In genomic region chr1:43360616-43361015, GRCh38 we compare ENCODE assay signal across 11 cellular contexts. TPM values are rescaled to one million over a fixed set of nuclear protein-coding genes. Genes with fewer than 3 reads are reported as not detected.
A peak's percentile ranks its signal among the peaks of the same experiment; 100 is the strongest.
DNase-seq lines count a peak whose midpoint lies in the region; ATAC-seq and TF ChIP-seq lines count a peak whose summit lies in the region.
"Had no signal": no experiment of that assay in that cellular context is flagged by ENCODE, and none has a peak within 500 bp of the region (broad histone marks: within the 10 kb centered on the region; RNA-seq: fewer than 3 reads in every experiment).

No MANE protein-coding gene starts in this region.

- H3K9me3 Mint-ChIP-seq in Caco-2 (ENCODE audit: unreplicated experiment) (no peaks in the 10 kb centered on the region), naive B cell (no peaks in the 10 kb centered on the region)
- H3K9me3 Mint-ChIP-seq in activated naive CD8-positive, alpha-beta T cell treated with anti-CD3 and anti-CD28 coated beads for 36 hours, result no peaks in the 10 kb centered on the region
- no peaks in the 10 kb centered on the region for H3K9me3 Mint-ChIP-seq in CD8-positive, alpha-beta T cell

- POLR2A ChIA-PET in Caco-2 (lab: Charles Lee), result no interaction called here
- POLR2A ChIA-PET in CD8-positive, alpha-beta T cell (lab: Charles Lee), result interaction anchor here (0.8 kb wide), 1 partner anchor 13 kb away, joined by 3 read pairs; no protein-coding TSS in a partner anchor

- no peak overlapping the region for H3K9ac ChIP-seq in HUES6 (ENCODE audit: low read length)

- CTCF ChIA-PET in Caco-2 (lab: Charles Lee), result no interaction called here
- CTCF ChIA-PET in CD8-positive, alpha-beta T cell (lab: Charles Lee), result interaction anchor here (1.5 kb wide), 1 partner anchor 9 kb away, joined by 3 read pairs; no protein-coding TSS in a partner anchor

- H3K9me3 ChIP-seq in Caco-2 (no peaks in the 10 kb centered on the region), HUES6 (ENCODE audit: control insufficient read depth, insufficient read depth, low read depth, low read length) (no peaks in the 10 kb centered on the region)
- no peaks in the 10 kb centered on the region for H3K9me3 ChIP-seq in CD8-positive, alpha-beta T cell (ENCODE audit: low read length)
- H3K9me3 ChIP-seq: heart right ventricle, neutrophil had no signal

- H3K27me3 Mint-ChIP-seq in Caco-2 (ENCODE audit: insufficient read depth, unreplicated experiment), result no peaks in the 10 kb centered on the region
- H3K27me3 Mint-ChIP-seq in activated naive CD8-positive, alpha-beta T cell treated with anti-CD3 and anti-CD28 coated beads for 36 hours, result no peaks in the 10 kb centered on the region
- H3K27me3 Mint-ChIP-seq in naive B cell, result no peaks in the 10 kb centered on the region
- H3K27me3 Mint-ChIP-seq in CD8-positive, alpha-beta T cell (ENCODE audit: low read depth), result no peaks in the 10 kb centered on the region

- DNase-seq in Caco-2, result no peak
- DNase-seq in activated naive CD8-positive, alpha-beta T cell treated with anti-CD3 and anti-CD28 coated beads for 36 hours, result no peak
- DNase-seq in naive B cell, result no peak
- DNase-seq in NCI-H1436 treated with DMSO at 0.1 percent for 48 hours (lab: John Stamatoyannopoulos, UW), result no peak
- DNase-seq in UCSD-AML1 (lab: John Stamatoyannopoulos, UW; ENCODE audit: unreplicated experiment), result no peak
- no peak for DNase-seq in NCI-H1092 (lab: John Stamatoyannopoulos, UW)
- DNase-seq in CD8-positive, alpha-beta T cell, result no peak
- DNase-seq: heart right ventricle, MV-4-11 had no signal

- TF ChIP-seq CTCF in Caco-2 (IDR thresholded peaks at IDR 0.05; ENCODE audit: insufficient read depth in 1 of 2, low read depth in 1 of 2, low read length in 1 of 2, severe bottlenecking in 1 of 2, unreplicated experiment in 1 of 2), result no peak
- no peak for TF ChIP-seq CTCF in CD8-positive, alpha-beta T cell (IDR thresholded peaks at IDR 0.05)

- H3K4me1 ChIP-seq in Caco-2, result peaks cover 40% of the 10 kb centered on the region
- H3K4me1 ChIP-seq in HUES6 (ENCODE audit: control insufficient read depth, insufficient read depth, low read length), result peaks cover 15% of the 10 kb centered on the region
- peaks cover 12% of the 10 kb centered on the region for H3K4me1 ChIP-seq in CD8-positive, alpha-beta T cell (ENCODE audit: insufficient read depth, low read length)

- no peak for ATAC-seq in naive B cell (ENCODE audit: low read depth in 2 of 2)
- no peak for ATAC-seq in CD8-positive, alpha-beta T cell
- ATAC-seq: heart right ventricle had no signal

- H3K4me3 ChIP-seq in Caco-2 (ENCODE audit: low read depth, low read length) (no peak overlapping the region), HUES6 (ENCODE audit: low read depth, low read length) (peak overlapping the region; percentile 83)
- no peak overlapping the region for H3K4me3 ChIP-seq in CD8-positive, alpha-beta T cell (ENCODE audit: low read depth, low read length)

- intact Hi-C loops in Caco-2 (cut with micrococcal nuclease; ENCODE audit: unreplicated experiment), result no loop called here
- intact Hi-C loops in CD8-positive, alpha-beta T cell (cut with DNase I, micrococcal nuclease), result loop anchor here (10.0 kb wide), 2 partner anchors 426 to 906 kb away; partner anchors contain the start of genes PPCS (in 1 of the 2) and ZMYND12 (in 1 of the 2)

- H3K27ac ChIP-seq in HUES6 (ENCODE audit: low read depth, low read length), result no peak overlapping the region
- no peak overlapping the region for H3K27ac ChIP-seq in CD8-positive, alpha-beta T cell (ENCODE audit: low read depth, low read length)
- H3K27ac ChIP-seq: heart right ventricle, neutrophil had no signal

- H3K36me3 Mint-ChIP-seq in Caco-2 (ENCODE audit: insufficient read depth, unreplicated experiment), result peaks cover 67% of the 10 kb centered on the region
- H3K36me3 Mint-ChIP-seq in activated naive CD8-positive, alpha-beta T cell treated with anti-CD3 and anti-CD28 coated beads for 36 hours, result peaks cover 52% of the 10 kb centered on the region
- H3K36me3 Mint-ChIP-seq in naive B cell, result peaks cover 9 to 19% of the 10 kb centered on the region in 2 donors
- H3K36me3 Mint-ChIP-seq in CD8-positive, alpha-beta T cell, result peaks cover 43% of the 10 kb centered on the region

- H3K4me1 Mint-ChIP-seq in Caco-2 (ENCODE audit: low read depth, unreplicated experiment) (peaks cover 40% of the 10 kb centered on the region), naive B cell (peaks cover 20 to 37% (median 34%) of the 10 kb centered on the region in 3 donors)
- peaks cover 33% of the 10 kb centered on the region for H3K4me1 Mint-ChIP-seq in activated naive CD8-positive, alpha-beta T cell treated with anti-CD3 and anti-CD28 coated beads for 36 hours
- peaks cover 19% of the 10 kb centered on the region for H3K4me1 Mint-ChIP-seq in CD8-positive, alpha-beta T cell (ENCODE audit: low read depth)

- H3K4me3 Mint-ChIP-seq in Caco-2 (ENCODE audit: unreplicated experiment), result peak overlapping the region; percentile 93
- H3K4me3 Mint-ChIP-seq in activated naive CD8-positive, alpha-beta T cell treated with anti-CD3 and anti-CD28 coated beads for 36 hours, result peak overlapping the region; percentile 90
- H3K4me3 Mint-ChIP-seq in naive B cell, result peak overlapping the region in 6 of 8 donors; percentile 2 to 75 (median 47)
- no peak overlapping the region for H3K4me3 Mint-ChIP-seq in CD8-positive, alpha-beta T cell

- H3K36me3 ChIP-seq in Caco-2 (ENCODE audit: control insufficient read depth, insufficient read depth, low read length) (peaks cover 7% of the 10 kb centered on the region), HUES6 (ENCODE audit: control insufficient read depth, insufficient read depth, low read length) (peaks cover 64% of the 10 kb centered on the region)
- peaks cover 14% of the 10 kb centered on the region for H3K36me3 ChIP-seq in CD8-positive, alpha-beta T cell (ENCODE audit: insufficient read depth, low read length)

- BruUV-seq in Caco-2 (replicated peaks; lab: Mats Ljungman, UMichigan), result no TSS peak

- H3K27ac Mint-ChIP-seq in Caco-2 (ENCODE audit: unreplicated experiment) (no peak overlapping the region), naive B cell (peak overlapping the region in 2 of 6 donors; percentile 75 to 80)
- H3K27ac Mint-ChIP-seq in activated naive CD8-positive, alpha-beta T cell treated with anti-CD3 and anti-CD28 coated beads for 36 hours, result no peak overlapping the region
- H3K27ac Mint-ChIP-seq in CD8-positive, alpha-beta T cell, result no peak overlapping the region

- H3K27me3 ChIP-seq in Caco-2 (replicated peaks; ENCODE audit: control insufficient read depth, insufficient read depth, low read length), result no peaks in the 10 kb centered on the region
- no peaks in the 10 kb centered on the region for H3K27me3 ChIP-seq in HUES6 (ENCODE audit: control insufficient read depth, insufficient read depth, low read length)
- no peaks in the 10 kb centered on the region for H3K27me3 ChIP-seq in CD8-positive, alpha-beta T cell (ENCODE audit: insufficient read depth, low read length)
- H3K27me3 ChIP-seq: heart right ventricle, neutrophil had no signal

RNA-seq across cellular contexts. Expression of gene CDC20, which starts 1.8 kb away (rescaled TPM):
- 123 and 125 TPM in 2 replicates for total RNA-seq in Caco-2 (2022)
- total RNA-seq in activated naive CD8-positive, alpha-beta T cell treated with anti-CD3 and anti-CD28 coated beads for 36 hours, result 100 to 1,000 TPM; 182 to 184 TPM
- under 1 TPM in 2 of 6 donors, not detected in 4; 0.16 to 0.28 TPM for polyA plus RNA-seq in naive B cell (ENCODE audit: low read depth in 6 of 6)
- total RNA-seq in CD8-positive, alpha-beta T cell, result 1 to 10 TPM in 1 of 2 experiments, under 1 TPM in 1; 0.92 to 1.3 TPM

RNA-seq across cellular contexts. Expression of gene ELOVL1, which starts 7.2 kb away (rescaled TPM):
- total RNA-seq in Caco-2 (2022), result 66.8 and 67.1 TPM in 2 replicates
- total RNA-seq in activated naive CD8-positive, alpha-beta T cell treated with anti-CD3 and anti-CD28 coated beads for 36 hours, result 10 to 100 TPM; 66.9 to 67.4 TPM
- 10 to 100 TPM; 55.8 to 91.0 (median 69.4) TPM for polyA plus RNA-seq in naive B cell (ENCODE audit: low read depth in 6 of 6)
- 10 to 100 TPM; 24.6 to 25.6 TPM for total RNA-seq in CD8-positive, alpha-beta T cell

RNA-seq across cellular contexts. Expression of gene MPL, which starts 23.0 kb away (rescaled TPM):
- total RNA-seq in Caco-2 (2022), result 0.49 TPM in 1 of 2 replicates, not detected in the other
- total RNA-seq in activated naive CD8-positive, alpha-beta T cell treated with anti-CD3 and anti-CD28 coated beads for 36 hours, result not detected
- under 1 TPM in 1 of 6 donors, not detected in 5; 0.32 TPM for polyA plus RNA-seq in naive B cell (ENCODE audit: low read depth in 6 of 6)
- total RNA-seq in CD8-positive, alpha-beta T cell, result not detected

RNA-seq across cellular contexts. Expression of gene MED8, which starts 29.0 kb away (rescaled TPM):
- total RNA-seq in Caco-2 (2022), result 33.3 and 35.8 TPM in 2 replicates
- total RNA-seq in activated naive CD8-positive, alpha-beta T cell treated with anti-CD3 and anti-CD28 coated beads for 36 hours, result 10 to 100 TPM; 34.1 to 35.7 TPM
- polyA plus RNA-seq in naive B cell (ENCODE audit: low read depth in 6 of 6), result 10 to 100 TPM; 22.4 to 40.5 (median 33.2) TPM
- 10 to 100 TPM; 18.8 to 20.2 TPM for total RNA-seq in CD8-positive, alpha-beta T cell

RNA-seq across cellular contexts. Expression of gene SZT2, which starts 29.1 kb away (rescaled TPM):
- total RNA-seq in Caco-2 (2022), result 29.0 and 31.6 TPM in 2 replicates
- 10 to 100 TPM; 22.4 to 27.6 TPM for total RNA-seq in activated naive CD8-positive, alpha-beta T cell treated with anti-CD3 and anti-CD28 coated beads for 36 hours
- 10 to 100 TPM in 1 of 6 donors, 1 to 10 TPM in 4, under 1 TPM in 1; 0.77 to 11.6 (median 6.3) TPM for polyA plus RNA-seq in naive B cell (ENCODE audit: low read depth in 6 of 6)
- 10 to 100 TPM; 57.0 to 64.4 TPM for total RNA-seq in CD8-positive, alpha-beta T cell

Comparison
In these comparisons a context has a peak if more than half of its experiments do, and no peak if none do; other contexts are left out.
1. RNA of gene CDC20, which starts 1.8 kb away (total RNA-seq): 182 to 184 TPM in activated naive CD8-positive, alpha-beta T cell treated with anti-CD3 and anti-CD28 coated beads for 36 hours and 123 to 125 TPM in Caco-2; 0.92 to 1.3 TPM in CD8-positive, alpha-beta T cell; every median in the first group is over 10 times any median in the second.